Comparison of ENCODE assay signal across 8 cellular contexts in genomic region chr5:7850533-7851239, GRCh38. TPM values are rescaled to one million over a fixed set of nuclear protein-coding genes. Genes with fewer than 3 reads are reported as not detected.
DNase-seq lines count a peak whose midpoint lies in the region; ATAC-seq and TF ChIP-seq lines count a peak whose summit lies in the region.

A gene with protein sequence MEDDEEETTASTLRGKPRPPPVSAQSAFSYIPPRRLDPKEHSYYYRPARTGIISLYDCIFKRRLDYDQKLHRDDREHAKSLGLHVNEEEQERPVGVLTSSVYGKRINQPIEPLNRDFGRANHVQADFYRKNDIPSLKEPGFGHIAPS (minus strand): TSS chr5:7851133. CDS start chr5:7851021, 112 bp downstream.

- H3K27ac ChIP-seq in SJSA1 (no peak within 1 kb of the TSS), lower lobe of right lung (peak within 1 kb of the TSS; percentile 18), thyroid gland (no peak within 1 kb of the TSS)

- TF ChIP-seq CTCF in lower lobe of right lung (IDR thresholded peaks at IDR 0.05), result peak; percentile 20
- TF ChIP-seq CTCF in thyroid gland (IDR thresholded peaks at IDR 0.05), result peak in 4 of 6 experiments; percentile 23 to 39 (median 36)

- H3K27me3 ChIP-seq in SJSA1 (replicated peaks) (peaks cover 15% of the 10 kb centered on the region), lower lobe of right lung (ENCODE audit: low read depth) (peaks cover 17% of the 10 kb centered on the region), thyroid gland (no peaks in the 10 kb centered on the region)

- 5 to 7% methylated on average over 2 to 15 of the region's 70 CpGs for WGBS in thyroid gland, 2 donors

- H3K4me1 ChIP-seq in SJSA1 (replicated peaks) (peaks cover 6% of the 10 kb centered on the region), lower lobe of right lung (peaks cover 25% of the 10 kb centered on the region), thyroid gland (peaks cover 11 to 15% of the 10 kb centered on the region in 2 donors)

- TF ChIP-seq POLR2A in thyroid gland (IDR thresholded peaks at IDR 0.05), result no peak

- H3K36me3 ChIP-seq in SJSA1 (no peaks in the 10 kb centered on the region), lower lobe of right lung (no peaks in the 10 kb centered on the region), thyroid gland (no peaks in the 10 kb centered on the region)

- H3K4me3 ChIP-seq in SJSA1 (peak within 1 kb of the TSS; percentile 40), lower lobe of right lung (peak within 1 kb of the TSS; percentile 60), thyroid gland (replicated peaks in 1 of 3) (peak within 1 kb of the TSS; percentile 4 to 62 (median 32))

- DNase-seq in activated CD8-positive, alpha-beta memory T cell treated with anti-CD3 and anti-CD28 coated beads, Interleukin-2, amount 50 U/mL, for 4 hours, result peak; percentile 23
- no peak for DNase-seq in activated CD8-positive, alpha-beta memory T cell treated with anti-CD3 and anti-CD28 coated beads for 24 hours
- DNase-seq in SJSA1 (ENCODE audit: low read depth in 1 of 2, low spot score in 2 of 2) (peak; percentile 24 to 60), ecto neural progenitor cell (ENCODE audit: low spot score) (peak; percentile 91), lower lobe of right lung (peak; percentile 82), thyroid gland (peak; percentile 69 to 72), SHP77 (lab: John Stamatoyannopoulos, UW) (no peak), DMS153 treated with DMSO at 0.1 percent for 48 hours (lab: John Stamatoyannopoulos, UW; ENCODE audit: unreplicated experiment) (no peak)

- H3K9me3 ChIP-seq in SJSA1 (replicated peaks) (peaks cover 3% of the 10 kb centered on the region), lower lobe of right lung (no peaks in the 10 kb centered on the region), thyroid gland (no peaks in the 10 kb centered on the region)

- peak; percentile 88 to 90 for ATAC-seq in lower lobe of right lung

- intact Hi-C loops in lower lobe of right lung (cut with DNase I), result no loop called here
- intact Hi-C loops in thyroid gland (cut with DNase I), result no loop called here

RNA-seq across cellular contexts. Expression of the gene that starts here (rescaled TPM):
- not detected in 2 replicates for total RNA-seq in SJSA1 (2014; rRNA removed; shearing (Covaris generic))
- total RNA-seq in lower lobe of right lung (10.7 TPM), thyroid gland (under 1 TPM in 3 of 4 donors, not detected in 1; 0.49 to 0.89 (median 0.81) TPM)

Comparison
In these comparisons a context has a peak if more than half of its experiments do, and no peak if none do; other contexts are left out.
1. DNase-seq: peak in activated CD8-positive, alpha-beta memory T cell treated with anti-CD3 and anti-CD28 coated beads, Interleukin-2, amount 50 U/mL, for 4 hours (single experiment), ecto neural progenitor cell (single experiment) and lower lobe of right lung (single experiment); none in activated CD8-positive, alpha-beta memory T cell treated with anti-CD3 and anti-CD28 coated beads for 24 hours (single experiment), SHP77 (0 of 2) and DMS153 treated with DMSO at 0.1 percent for 48 hours (single experiment).
2. Peak in DNase-seq and H3K4me3 ChIP-seq in SJSA1; RNA of the gene not detected or under 1 TPM.
3. Peak in DNase-seq and H3K4me3 ChIP-seq in thyroid gland; RNA of the gene not detected or under 1 TPM.
4. Peak in every context shown above with its lines, with median percentiles within 50 percentile points of each other: H3K4me3 ChIP-seq.